8 cellular contexts compared by ENCODE assay signal in the genomic region with DNA sequence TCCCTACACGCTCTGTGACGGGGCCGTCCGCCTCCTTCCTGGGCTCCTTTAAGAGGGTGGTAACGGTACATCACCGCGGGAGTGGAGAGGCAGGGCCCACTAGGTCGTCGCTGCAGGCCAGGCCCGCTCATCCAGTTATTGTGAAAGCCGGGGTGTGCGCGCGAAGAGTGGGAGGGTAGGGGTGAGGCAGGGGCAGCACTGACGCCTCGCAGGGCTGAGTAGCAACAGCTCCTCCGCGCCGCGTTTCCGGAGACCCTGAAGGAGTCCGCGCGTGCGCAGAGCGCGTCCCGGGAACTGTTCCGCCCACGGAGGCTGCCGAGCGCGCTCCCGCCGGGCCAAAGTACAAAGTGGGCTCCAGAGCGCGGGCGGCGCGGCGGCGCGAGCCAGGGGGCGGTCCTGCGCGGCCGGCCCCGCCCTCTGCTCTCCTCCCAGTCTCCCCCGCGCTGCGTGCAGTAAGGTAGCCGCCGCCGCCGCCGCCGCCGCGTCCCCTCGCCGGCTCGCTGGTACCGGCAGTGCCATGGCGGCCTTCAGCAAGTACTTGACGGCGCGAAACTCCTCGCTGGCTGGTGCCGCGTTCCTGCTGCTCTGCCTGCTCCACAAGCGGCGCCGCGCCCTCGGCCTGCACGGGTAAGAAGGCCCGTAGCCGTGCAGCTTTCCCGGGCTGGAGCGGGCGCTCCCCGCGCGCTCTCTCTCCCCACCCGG. TPM values are rescaled to one million over a fixed set of nuclear protein-coding genes. Genes with fewer than 3 reads are reported as not detected.
DNase-seq lines count a peak whose midpoint lies in the region; ATAC-seq and TF ChIP-seq lines count a peak whose summit lies in the region.

Gene ABCD3, plus strand, starts transcription at position 428 of the 702 bp plus-strand sequence. Its CDS starts 90 bp downstream, at position 518.

- H3K27me3 Mint-ChIP-seq in CD14-positive monocyte (ENCODE audit: low read depth in 3 of 3), result peaks cover 3 to 12% (median 8%) of the 10 kb centered on the region in 3 donors

- no peaks in the 10 kb centered on the region for H3K36me3 ChIP-seq in liver (ENCODE audit: control insufficient read depth in 4 of 4, insufficient read depth in 3 of 4, low read depth in 1 of 4, low read length in 3 of 4)

- ATAC-seq in GM19397 (IDR thresholded peaks at IDR 0.05; ENCODE audit: unreplicated experiment), result peak; percentile 97
- peak; percentile 93 for ATAC-seq in HG03565 (IDR thresholded peaks at IDR 0.05; ENCODE audit: unreplicated experiment)

- H3K9ac ChIP-seq in liver (ENCODE audit: low read depth in 1 of 2, low read length in 2 of 2), result peak within 1 kb of the TSS; percentile 88 to 97

- H3K36me3 Mint-ChIP-seq in CD14-positive monocyte, result no peaks in the 10 kb centered on the region

- peaks cover 37% of the 10 kb centered on the region for H3K4me1 Mint-ChIP-seq in CD14-positive monocyte

- H3K9me3 ChIP-seq in liver (ENCODE audit: control insufficient read depth in 4 of 4, low read length in 3 of 4), result no peaks in the 10 kb centered on the region

- peaks cover 0 to 3% (median 0%) of the 10 kb centered on the region in 7 donors for H3K9me3 Mint-ChIP-seq in CD14-positive monocyte

- DNase-seq in CD14-positive monocyte (ENCODE audit: low spot score) (peak; percentile 95), NCI-H774 (lab: John Stamatoyannopoulos, UW) (peak; percentile 92), dermis blood vessel endothelial cell (peak; percentile 96)
- peak; percentile 93 to 96 for DNase-seq in activated CD4-positive, alpha-beta T cell treated with anti-CD3 and anti-CD28 coated beads, Interleukin-2, amount 50 U/mL, for 4 hours
- DNase-seq in stimulated activated CD4-positive, alpha-beta T cell treated with anti-CD3 and anti-CD28 coated beads, Interleukin-4, amount 100 ng/mL, for 1 hour, result peak; percentile 97

- H3K4me3 Mint-ChIP-seq in CD14-positive monocyte, result no peak within 1 kb of the TSS

- peak within 1 kb of the TSS; percentile 72 to 90 (median 74) for H3K4me3 ChIP-seq in liver (ENCODE audit: low read depth in 1 of 3, low read length in 3 of 3)

- WGBS in liver, result under 1% methylated on average over 85 of the region's 85 CpGs

- H3K4me1 ChIP-seq in liver (ENCODE audit: control insufficient read depth in 4 of 4, insufficient read depth in 4 of 4, low read length in 3 of 4), result peaks cover 2 to 42% (median 32%) of the 10 kb centered on the region in 4 donors

- H3K27ac ChIP-seq in liver (ENCODE audit: low read depth in 1 of 2, low read length in 2 of 2), result peak within 1 kb of the TSS; percentile 75 to 92

- intact Hi-C loops in CD14-positive monocyte (cut with micrococcal nuclease), result no loop called here

- peak within 1 kb of the TSS in 5 of 7 donors; percentile 50 to 84 (median 71) for H3K27ac Mint-ChIP-seq in CD14-positive monocyte

- no peaks in the 10 kb centered on the region for H3K27me3 ChIP-seq in liver (ENCODE audit: control insufficient read depth in 4 of 4, insufficient read depth in 4 of 4, low read length in 3 of 4)

- TF ChIP-seq RAD21 in liver (IDR thresholded peaks at IDR 0.05), result no peak

- no peak for TF ChIP-seq CTCF in CD14-positive monocyte (IDR thresholded peaks at IDR 0.05)
- TF ChIP-seq CTCF in liver (IDR thresholded peaks at IDR 0.05; ENCODE audit: low read depth, low read length, missing input control), result no peak

TF ChIP-seq in liver, 16 proteins besides CTCF, POLR2A, EP300 and RAD21:
- TF ChIP-seq HNF4A (conservative IDR thresholded peaks at IDR 0.05) (peak; percentile 68 to 76), MAX (IDR thresholded peaks at IDR 0.05) (peak; percentile 69), HNF4G (IDR thresholded peaks at IDR 0.05) (peak; percentile 56), SP1 (IDR thresholded peaks at IDR 0.05) (peak; percentile 72), NR2F2 (IDR thresholded peaks at IDR 0.05) (no peak), EGR1 (IDR thresholded peaks at IDR 0.05; ENCODE audit: low read depth in 2 of 2) (peak; percentile 53 to 88), FOXA1 (IDR thresholded peaks at IDR 0.05) (no peak), JUND (IDR thresholded peaks at IDR 0.05) (peak in 1 of 2 donors; percentile 66), GABPA (IDR thresholded peaks at IDR 0.05 in 1 of 2, conservative IDR thresholded peaks at IDR 0.05 in 1 of 2) (peak in 1 of 2 donors; percentile 58), TAF1 (conservative IDR thresholded peaks at IDR 0.05) (peak; percentile 56), RXRA (IDR thresholded peaks at IDR 0.05) (peak; percentile 65 to 81), FOXA2 (IDR thresholded peaks at IDR 0.05) (no peak), ATF3 (IDR thresholded peaks at IDR 0.05) (no peak), YY1 (IDR thresholded peaks at IDR 0.05) (peak; percentile 71)
- TF ChIP-seq, protein P1, sequence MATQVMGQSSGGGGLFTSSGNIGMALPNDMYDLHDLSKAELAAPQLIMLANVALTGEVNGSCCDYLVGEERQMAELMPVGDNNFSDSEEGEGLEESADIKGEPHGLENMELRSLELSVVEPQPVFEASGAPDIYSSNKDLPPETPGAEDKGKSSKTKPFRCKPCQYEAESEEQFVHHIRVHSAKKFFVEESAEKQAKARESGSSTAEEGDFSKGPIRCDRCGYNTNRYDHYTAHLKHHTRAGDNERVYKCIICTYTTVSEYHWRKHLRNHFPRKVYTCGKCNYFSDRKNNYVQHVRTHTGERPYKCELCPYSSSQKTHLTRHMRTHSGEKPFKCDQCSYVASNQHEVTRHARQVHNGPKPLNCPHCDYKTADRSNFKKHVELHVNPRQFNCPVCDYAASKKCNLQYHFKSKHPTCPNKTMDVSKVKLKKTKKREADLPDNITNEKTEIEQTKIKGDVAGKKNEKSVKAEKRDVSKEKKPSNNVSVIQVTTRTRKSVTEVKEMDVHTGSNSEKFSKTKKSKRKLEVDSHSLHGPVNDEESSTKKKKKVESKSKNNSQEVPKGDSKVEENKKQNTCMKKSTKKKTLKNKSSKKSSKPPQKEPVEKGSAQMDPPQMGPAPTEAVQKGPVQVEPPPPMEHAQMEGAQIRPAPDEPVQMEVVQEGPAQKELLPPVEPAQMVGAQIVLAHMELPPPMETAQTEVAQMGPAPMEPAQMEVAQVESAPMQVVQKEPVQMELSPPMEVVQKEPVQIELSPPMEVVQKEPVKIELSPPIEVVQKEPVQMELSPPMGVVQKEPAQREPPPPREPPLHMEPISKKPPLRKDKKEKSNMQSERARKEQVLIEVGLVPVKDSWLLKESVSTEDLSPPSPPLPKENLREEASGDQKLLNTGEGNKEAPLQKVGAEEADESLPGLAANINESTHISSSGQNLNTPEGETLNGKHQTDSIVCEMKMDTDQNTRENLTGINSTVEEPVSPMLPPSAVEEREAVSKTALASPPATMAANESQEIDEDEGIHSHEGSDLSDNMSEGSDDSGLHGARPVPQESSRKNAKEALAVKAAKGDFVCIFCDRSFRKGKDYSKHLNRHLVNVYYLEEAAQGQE (IDR thresholded peaks at IDR 0.05), result peak; percentile 56

RNA-seq across cellular contexts. Expression of gene ABCD3, which starts in this region (rescaled TPM):
- polyA plus RNA-seq in CD14-positive monocyte, result 10 to 100 TPM; 21.0 to 24.9 TPM
- 36.9 and 53.0 TPM in 2 replicates for total RNA-seq in dermis blood vessel endothelial cell
- total RNA-seq in liver, result 100 to 1,000 TPM in 1 of 2 donors, 10 to 100 TPM in 1; 71.6 to 133 TPM
- 10 to 100 TPM; 49.2 to 53.4 TPM for polyA plus RNA-seq in liver

Comparison
In these comparisons a context has a peak if more than half of its experiments do, and no peak if none do; other contexts are left out.
1. Peak in every context shown above with its lines: DNase-seq, ATAC-seq, H3K4me3 ChIP-seq and H3K27ac ChIP-seq.